8 cellular contexts compared by ENCODE assay signal in genomic region chr5:56815657-56816545, GRCh38. TPM values are rescaled to one million over a fixed set of nuclear protein-coding genes. Genes with fewer than 3 reads are reported as not detected.
A peak's percentile ranks its signal among the peaks of the same experiment; 100 is the strongest.
DNase-seq lines count a peak whose midpoint lies in the region; ATAC-seq and TF ChIP-seq lines count a peak whose summit lies in the region.

No MANE protein-coding gene starts in this region.

- H3K27me3 ChIP-seq in CD4-positive, alpha-beta T cell (ENCODE audit: control insufficient read depth, insufficient read depth, low read length), result no peaks in the 10 kb centered on the region

- H3K27ac ChIP-seq in CD4-positive, alpha-beta T cell (ENCODE audit: low read depth, low read length), result peak overlapping the region; percentile 82

- POLR2A ChIA-PET in CD4-positive, alpha-beta T cell (lab: Charles Lee), result interaction anchor here (0.7 to 5.4 kb wide), 16 partner anchors 10 to 821 kb away, joined by 3 to 45 read pairs (median 4); partner anchors contain the start of gene IL6ST

- no peaks in the 10 kb centered on the region for H3K27me3 Mint-ChIP-seq in CD4-positive, alpha-beta T cell

- H3K27ac Mint-ChIP-seq in CD4-positive, alpha-beta T cell, result peak overlapping the region; percentile 97

- TF ChIP-seq CTCF in CD4-positive, alpha-beta T cell (IDR thresholded peaks at IDR 0.05), result no peak
- TF ChIP-seq CTCF in cardiac fibroblast (IDR thresholded peaks at IDR 0.05; ENCODE audit: low read depth, low read length), result no peak

- H3K9me3 ChIP-seq in CD4-positive, alpha-beta T cell (ENCODE audit: control insufficient read depth, low read length), result no peaks in the 10 kb centered on the region

- intact Hi-C loops in CD4-positive, alpha-beta T cell (cut with DNase I, micrococcal nuclease), result loop anchor here (2.0 to 10.0 kb wide), 9 partner anchors 15 to 821 kb away; partner anchors contain the start of genes GPBP1 (in 2 of the 2) and IL6ST (in 1 of the 2)
- intact Hi-C loops in left colon (cut with DNase I, micrococcal nuclease), result no loop called here

- H3K4me3 Mint-ChIP-seq in CD4-positive, alpha-beta T cell, result peak overlapping the region; percentile 99

- peak overlapping the region; percentile 74 to 77 for H3K4me3 ChIP-seq in cardiac fibroblast (replicated peaks in 1 of 2; ENCODE audit: low read depth in 2 of 2, low read length in 2 of 2)

- H3K36me3 Mint-ChIP-seq in CD4-positive, alpha-beta T cell (ENCODE audit: low read depth), result peaks cover 42% of the 10 kb centered on the region

- CTCF ChIA-PET in CD4-positive, alpha-beta T cell (lab: Charles Lee), result interaction anchor here (1.7 to 1.9 kb wide), 2 partner anchors 18 to 545 kb away, joined by 5 to 6 read pairs; no protein-coding TSS in a partner anchor

- H3K9me3 Mint-ChIP-seq in CD4-positive, alpha-beta T cell, result no peaks in the 10 kb centered on the region

- peak in 9 of 10 experiments; percentile 18 to 58 (median 33) for DNase-seq in CD4-positive, alpha-beta T cell
- DNase-seq in T-helper 9 cell, result peak; percentile 26
- no peak for DNase-seq in cardiac fibroblast (ENCODE audit: low read depth in 2 of 2)
- peak in 1 of 2 donors; percentile 55 for DNase-seq in left colon
- DNase-seq in stimulated activated CD4-positive, alpha-beta T cell treated with anti-CD3 and anti-CD28 coated beads, TNF-alpha, amount 100 ng/mL, for 48 hours (ENCODE audit: low read depth in 3 of 3), result peak in 2 of 3 donors; percentile 15 to 23
- DNase-seq in NCI-H2171 (lab: John Stamatoyannopoulos, UW), result no peak

- peak; percentile 22 for ATAC-seq in CD4-positive, alpha-beta T cell (ENCODE audit: poor library complexity)
- ATAC-seq in GM19467 (IDR thresholded peaks at IDR 0.05; ENCODE audit: unreplicated experiment) (peak; percentile 28), HG03521 (IDR thresholded peaks at IDR 0.05; ENCODE audit: unreplicated experiment) (peak; percentile 24), left colon (peak; percentile 26)

- H3K4me1 Mint-ChIP-seq in CD4-positive, alpha-beta T cell (ENCODE audit: low read depth), result peaks cover 50% of the 10 kb centered on the region

RNA-seq across cellular contexts. Expression of gene MAP3K1, which starts 0.6 kb away (rescaled TPM):
- total RNA-seq in CD4-positive, alpha-beta T cell, result 10 to 100 TPM; 59.4 to 62.5 TPM
- 10 to 100 TPM in 1 of 2 donors, 1 to 10 TPM in 1; 9.4 to 12.5 TPM for total RNA-seq in left colon

Comparison
In these comparisons a context has a peak if more than half of its experiments do, and no peak if none do; other contexts are left out.
1. DNase-seq: peak in CD4-positive, alpha-beta T cell (9 of 10), T-helper 9 cell (single experiment) and stimulated activated CD4-positive, alpha-beta T cell treated with anti-CD3 and anti-CD28 coated beads, TNF-alpha, amount 100 ng/mL, for 48 hours (2 of 3); none in cardiac fibroblast (0 of 2) and NCI-H2171 (single experiment).
2. RNA of gene MAP3K1, which starts 0.6 kb away (total RNA-seq): 59.4 to 62.5 TPM in CD4-positive, alpha-beta T cell; 9.4 to 12.5 TPM in left colon; every median in the first group is over 4 times any median in the second.
3. intact Hi-C loops: an anchor here in CD4-positive, alpha-beta T cell (2.0 to 10.0 kb wide); none called in left colon.
4. Peak in every context shown above with its lines, with median percentiles within 50 percentile points of each other: ATAC-seq.